Comparison of ENCODE assay signal across 23 cellular contexts in genomic region chr17:902463-902862, GRCh38.
A peak's percentile ranks its signal among the peaks of the same experiment; 100 is the strongest.
DNase-seq lines count a peak whose midpoint lies in the region; ATAC-seq, FAIRE-seq and TF ChIP-seq lines count a peak whose summit lies in the region.
"Had no signal": no experiment of that assay in that cellular context is flagged by ENCODE, and none has a peak within 500 bp of the region (broad histone marks: within the 10 kb centered on the region; RNA-seq: fewer than 3 reads in every experiment).

No MANE protein-coding gene starts in this region.

- WGBS in H9 (ENCODE audit: extremely low coverage, insufficient read length, low lambda C conversion rate): no CpG with 5 or more reads among the region's 8 CpGs
- WGBS in smooth muscle cell (ENCODE audit: low lambda C conversion rate): 89% methylated on average over 8 of the region's 8 CpGs

- H2BK5ac ChIP-seq in H9 (ENCODE audit: insufficient read length, low read length): no peak overlapping the region

- no peak overlapping the region for H4K91ac ChIP-seq in H9 (ENCODE audit: insufficient read length, low read depth, low read length)

- peak; percentile 73 for FAIRE-seq in bronchial epithelial cell (lab: Jason Lieb, UNC)
- peak; percentile 73 for FAIRE-seq in keratinocyte (lab: Jason Lieb, UNC)
- FAIRE-seq: endometrium had no signal

- H3K27ac Mint-ChIP-seq in H9: peak overlapping the region in 2 of 3 experiments; percentile 79 to 89; a peak in 4 of 7 replicates
- no peak overlapping the region for H3K27ac Mint-ChIP-seq in activated CD8-positive, alpha-beta T cell treated with anti-CD3 and anti-CD28 coated beads for 36 hours
- H3K27ac Mint-ChIP-seq: CD14-positive monocyte; IgD-negative memory B cell; memory B cell; natural killer cell; stimulated activated naive CD8-positive, alpha-beta T cell treated with anti-CD3 and anti-CD28 coated beads, Interleukin-15, Interleukin-2, amounts not matched to agents 100 ng/mL and 50 ng/mL, for 24 hours had no signal

- H3K9me1 ChIP-seq in keratinocyte (ENCODE audit: control insufficient read depth, extremely low read depth, insufficient read depth, low read length): no peaks in the 10 kb centered on the region

- no peak overlapping the region for H2AK5ac ChIP-seq in H9 (ENCODE audit: insufficient read length, low read length)

- no peak overlapping the region for H2BK15ac ChIP-seq in H9 (ENCODE audit: low read depth, low read length)

- ATAC-seq in HG03520 (IDR thresholded peaks at IDR 0.05; ENCODE audit: unreplicated experiment): no peak
- ATAC-seq in activated CD8-positive, alpha-beta T cell treated with anti-CD3 and anti-CD28 coated beads for 36 hours: no peak
- ATAC-seq: activated naive CD4-positive, alpha-beta T cell treated with anti-CD3 and anti-CD28 coated beads, Interleukin-2, amount 50 U/mL, for 72 hours; natural killer cell had no signal

- no peak overlapping the region for H2BK12ac ChIP-seq in H9 (ENCODE audit: insufficient read length, low read depth, low read length)

- no peak overlapping the region for H3T11ph ChIP-seq in H9 (ENCODE audit: low read length)

- TF ChIP-seq CTCF in H9 (conservative IDR thresholded peaks at IDR 0.05): no peak
- no peak for TF ChIP-seq CTCF in bronchial epithelial cell (IDR thresholded peaks at IDR 0.05; ENCODE audit: insufficient read depth, low read length, severe bottlenecking)
- TF ChIP-seq CTCF in keratinocyte (optimal IDR thresholded peaks at IDR 0.05 in 1 of 3, IDR thresholded peaks at IDR 0.05 in 1 of 3, conservative IDR thresholded peaks at IDR 0.05 in 1 of 3; ENCODE audit: extremely low read depth in 1 of 3, insufficient read depth in 2 of 3, low read length in 3 of 3): no peak
- no peak for TF ChIP-seq CTCF in smooth muscle cell (IDR thresholded peaks at IDR 0.05; ENCODE audit: borderline replicate concordance, insufficient read depth, poor library complexity, severe bottlenecking)
- no peak for TF ChIP-seq CTCF in activated CD8-positive, alpha-beta T cell treated with anti-CD3 and anti-CD28 coated beads for 36 hours (IDR thresholded peaks at IDR 0.05)

- H2BK20ac ChIP-seq in H9 (ENCODE audit: low read depth, low read length, poor library complexity, severe bottlenecking): no peak overlapping the region

- POLR2A ChIA-PET in activated CD8-positive, alpha-beta T cell treated with anti-CD3 and anti-CD28 coated beads for 36 hours (lab: Charles Lee): no interaction called here

- H4K20me1 ChIP-seq in H9 (ENCODE audit: control insufficient read depth, insufficient read depth, insufficient read length): no peaks in the 10 kb centered on the region
- peaks cover under 1% of the 10 kb centered on the region for H4K20me1 ChIP-seq in keratinocyte (ENCODE audit: control insufficient read depth, extremely low read depth, insufficient read depth, low read length)
- peaks cover 54% of the 10 kb centered on the region for H4K20me1 ChIP-seq in smooth muscle cell (ENCODE audit: low read depth)

- H3K27ac ChIP-seq in H9 (ENCODE audit: insufficient read length, low read depth, low read length) (no peak overlapping the region), keratinocyte (ENCODE audit: control insufficient read depth, insufficient read depth, low read length) (peak overlapping the region; percentile 58), smooth muscle cell (ENCODE audit: low read depth) (peak overlapping the region; percentile 21)

- H3K9ac ChIP-seq in H9 (ENCODE audit: extremely low read depth, insufficient read length, low read length) (no peak overlapping the region), keratinocyte (ENCODE audit: control insufficient read depth, extremely low read depth, insufficient read depth, low read length) (peak overlapping the region; percentile 45), smooth muscle cell (ENCODE audit: low read depth) (no peak overlapping the region)
- H3K9ac ChIP-seq: parathyroid adenoma had no signal

- H3K9me3 ChIP-seq in H9 (ENCODE audit: control insufficient read depth, low read depth, low read length): no peaks in the 10 kb centered on the region
- no peaks in the 10 kb centered on the region for H3K9me3 ChIP-seq in keratinocyte (ENCODE audit: control insufficient read depth, low read depth, low read length)
- no peaks in the 10 kb centered on the region for H3K9me3 ChIP-seq in smooth muscle cell (replicated peaks; ENCODE audit: low read depth)

- no peaks in the 10 kb centered on the region for H3K27me3 ChIP-seq in H9 (ENCODE audit: insufficient read depth, low read length)
- H3K27me3 ChIP-seq in bronchial epithelial cell (ENCODE audit: control insufficient read depth, insufficient read depth, low read length): no peaks in the 10 kb centered on the region
- H3K27me3 ChIP-seq in keratinocyte (ENCODE audit: control insufficient read depth, extremely low read depth, insufficient read depth, low read length): no peaks in the 10 kb centered on the region
- H3K27me3 ChIP-seq in smooth muscle cell (ENCODE audit: low read depth): no peaks in the 10 kb centered on the region

- H3K23me2 ChIP-seq in H9 (ENCODE audit: insufficient read length, low read depth, low read length, poor library complexity, severe bottlenecking): no peaks in the 10 kb centered on the region

- dilution Hi-C loops in keratinocyte (cut with MboI; ENCODE audit: extremely low pct_ligation_motif_present, low sequenced_read_pairs): no loop called here

- H4K8ac ChIP-seq in H9 (replicated peaks; ENCODE audit: insufficient read length, low read depth, low read length): no peak overlapping the region

- peaks cover 11% of the 10 kb centered on the region for H3F3A ChIP-seq in smooth muscle cell (ENCODE audit: low read depth)

- no peaks in the 10 kb centered on the region; the same call in 1 of the 2 replicates for H3K27me3 Mint-ChIP-seq in H9 (ENCODE audit: low read depth)
- peaks cover 32% of the 10 kb centered on the region for H3K27me3 Mint-ChIP-seq in activated CD8-positive, alpha-beta T cell treated with anti-CD3 and anti-CD28 coated beads for 36 hours

- H3K56ac ChIP-seq in H9 (ENCODE audit: insufficient read length, low read depth, low read length): no peak overlapping the region

- CTCF ChIA-PET in activated CD8-positive, alpha-beta T cell treated with anti-CD3 and anti-CD28 coated beads for 36 hours (lab: Charles Lee): interaction anchor here (2.0 kb wide), 1 partner anchor 23 kb away, joined by 5 read pairs; no protein-coding TSS in a partner anchor

- H3K4me1 ChIP-seq in H9 (ENCODE audit: insufficient read depth, low read length): peaks cover 7% of the 10 kb centered on the region; the same call in 1 of the 2 replicates
- H3K4me1 ChIP-seq in keratinocyte (ENCODE audit: control insufficient read depth, extremely low read depth, insufficient read depth, low read length): peaks cover 54% of the 10 kb centered on the region
- H3K4me1 ChIP-seq in smooth muscle cell (ENCODE audit: low read depth): peaks cover 17% of the 10 kb centered on the region
- H3K4me1 ChIP-seq: parathyroid adenoma had no signal

- H3K79me2 ChIP-seq in H9 (ENCODE audit: insufficient read depth, low read length) (peaks cover 10% of the 10 kb centered on the region; the same call in 1 of the 2 replicates), keratinocyte (ENCODE audit: control insufficient read depth, insufficient read depth, low read length) (peaks cover 75% of the 10 kb centered on the region), smooth muscle cell (ENCODE audit: low read depth) (peaks cover 93% of the 10 kb centered on the region)
- H3K79me2 ChIP-seq: parathyroid adenoma had no signal

- H3K4me2 ChIP-seq in H9 (ENCODE audit: insufficient read depth, insufficient read length, low read length) (no peak overlapping the region), keratinocyte (ENCODE audit: control insufficient read depth, extremely low read depth, insufficient read depth, low read depth, low read length) (peak overlapping the region; percentile 48), smooth muscle cell (no peak overlapping the region)

- no peak overlapping the region for H3K23ac ChIP-seq in H9 (ENCODE audit: insufficient read length, low read depth, low read length)

- peaks cover 43 to 52% of the 10 kb centered on the region in 2 experiments for H3K4me1 Mint-ChIP-seq in H9
- H3K4me1 Mint-ChIP-seq in activated CD8-positive, alpha-beta T cell treated with anti-CD3 and anti-CD28 coated beads for 36 hours (ENCODE audit: low read depth): no peaks in the 10 kb centered on the region
- H3K4me1 Mint-ChIP-seq: memory B cell, natural killer cell had no signal

- H3K36me3 ChIP-seq in bronchial epithelial cell (ENCODE audit: control insufficient read depth, insufficient read depth, low read length) (peaks cover 3% of the 10 kb centered on the region), keratinocyte (ENCODE audit: control insufficient read depth in 2 of 2, extremely low read depth in 1 of 2, insufficient read depth in 2 of 2, low read length in 2 of 2) (no peaks in the 10 kb centered on the region), smooth muscle cell (ENCODE audit: low read depth) (no peaks in the 10 kb centered on the region)

- H3K4me3 ChIP-seq in bronchial epithelial cell (ENCODE audit: low read depth, low read length) (no peak overlapping the region), keratinocyte (ENCODE audit: control insufficient read depth in 2 of 3, extremely low read depth in 1 of 3, insufficient read depth in 2 of 3, low read depth in 1 of 3, low read length in 3 of 3) (no peak overlapping the region), smooth muscle cell (no peak overlapping the region)

- no peak overlapping the region for H3K18ac ChIP-seq in H9 (ENCODE audit: insufficient read length, low read depth, low read length)

- H3K36me3 Mint-ChIP-seq in H9 (ENCODE audit: insufficient read depth in 1 of 3, low read depth in 3 of 3): peaks cover 4 to 10% (median 9%) of the 10 kb centered on the region in 3 experiments; a peak in 5 of 7 replicates
- no peaks in the 10 kb centered on the region for H3K36me3 Mint-ChIP-seq in activated CD8-positive, alpha-beta T cell treated with anti-CD3 and anti-CD28 coated beads for 36 hours (ENCODE audit: low read depth)
- H3K36me3 Mint-ChIP-seq: activated naive CD4-positive, alpha-beta T cell treated with anti-CD3 and anti-CD28 coated beads, Interleukin-2, amount 50 U/mL, for 72 hours; CD14-positive monocyte; memory B cell; natural killer cell had no signal

- no peak overlapping the region for H4K5ac ChIP-seq in H9 (ENCODE audit: insufficient read length, low read depth, low read length)

- DNase-seq in H9 (no peak), bronchial epithelial cell (ENCODE audit: low read depth) (no peak), keratinocyte (ENCODE audit: low read depth, low spot score) (no peak), smooth muscle cell (lab: John Stamatoyannopoulos, UW; ENCODE audit: unreplicated experiment) (no peak), AML-193 (lab: John Stamatoyannopoulos, UW) (no peak), foreskin melanocyte (no peak)
- DNase-seq in activated CD8-positive, alpha-beta T cell treated with anti-CD3 and anti-CD28 coated beads for 36 hours: no peak
- DNase-seq: DMS 273 treated with DMSO at 0.1 percent for 48 hours; kidney glomerular epithelial cell; MM.1S; natural killer cell; NCI-H1436 treated with DMSO at 0.1 percent for 48 hours; NCI-H524 treated with DMSO at 0.1 percent for 48 hours; stimulated activated CD4-positive, alpha-beta T cell treated with anti-CD3 and anti-CD28 coated beads, Interleukin-4, amount 100 ng/mL, for 1 hour; T1000 had no signal

- H2BK120ac ChIP-seq in H9 (ENCODE audit: low read depth, low read length, poor library complexity, severe bottlenecking): no peak overlapping the region

- no peak overlapping the region for H3K4ac ChIP-seq in H9 (ENCODE audit: low read depth, low read length)

- H3K9me3 Mint-ChIP-seq in H9: no peaks in the 10 kb centered on the region
- no peaks in the 10 kb centered on the region for H3K9me3 Mint-ChIP-seq in activated CD8-positive, alpha-beta T cell treated with anti-CD3 and anti-CD28 coated beads for 36 hours
- H3K9me3 Mint-ChIP-seq: activated naive CD4-positive, alpha-beta T cell treated with anti-CD3 and anti-CD28 coated beads, Interleukin-2, amount 50 U/mL, for 72 hours; IgD-negative memory B cell; memory B cell; natural killer cell; stimulated activated naive CD8-positive, alpha-beta T cell treated with anti-CD3 and anti-CD28 coated beads, Interleukin-15, Interleukin-2, amounts not matched to agents 100 ng/mL and 50 ng/mL, for 24 hours had no signal

- intact Hi-C loops in activated CD8-positive, alpha-beta T cell treated with anti-CD3 and anti-CD28 coated beads for 36 hours (cut with micrococcal nuclease): no loop called here

- H3K14ac ChIP-seq in H9 (ENCODE audit: insufficient read depth, low read length): no peak overlapping the region

- H2AFZ ChIP-seq in H9 (ENCODE audit: low read length): no peak overlapping the region
- H2AFZ ChIP-seq in keratinocyte (ENCODE audit: control insufficient read depth, low read length): no peak overlapping the region
- no peak overlapping the region for H2AFZ ChIP-seq in smooth muscle cell (ENCODE audit: low read depth)
- H2AFZ ChIP-seq: parathyroid adenoma had no signal

- H3K79me1 ChIP-seq in H9 (ENCODE audit: insufficient read depth, low read depth, low read length, poor library complexity, severe bottlenecking): peaks cover 7% of the 10 kb centered on the region

- no peak overlapping the region for H3K4me3 Mint-ChIP-seq in H9
- H3K4me3 Mint-ChIP-seq in activated CD8-positive, alpha-beta T cell treated with anti-CD3 and anti-CD28 coated beads for 36 hours: no peak overlapping the region
- H3K4me3 Mint-ChIP-seq: IgD-negative memory B cell; memory B cell; natural killer cell; stimulated activated naive CD8-positive, alpha-beta T cell treated with anti-CD3 and anti-CD28 coated beads, Interleukin-15, Interleukin-2, amounts not matched to agents 100 ng/mL and 50 ng/mL, for 24 hours had no signal
